ENCODE assay signal across 30 cellular contexts in genomic region chr6:128158496-128158895, GRCh38.
A peak's percentile ranks its signal among the peaks of the same experiment; 100 is the strongest.
DNase-seq lines count a peak whose midpoint lies in the region; FAIRE-seq and TF ChIP-seq lines count a peak whose summit lies in the region.
"Had no signal": no experiment of that assay in that cellular context is flagged by ENCODE, and none has a peak within 500 bp of the region (broad histone marks: within the 10 kb centered on the region; RNA-seq: fewer than 3 reads in every experiment).

No MANE protein-coding gene starts in this region.

- H3K27me3 Mint-ChIP-seq in activated T-cell treated with anti-CD3 and anti-CD28 coated beads, Interleukin-2, amount 50 U/mL, for 24 hours, result no peaks in the 10 kb centered on the region
- no peaks in the 10 kb centered on the region for H3K27me3 Mint-ChIP-seq in endothelial cell (ENCODE audit: unreplicated experiment)
- H3K27me3 Mint-ChIP-seq: activated CD4-positive, alpha-beta memory T cell treated with anti-CD3 and anti-CD28 coated beads for 36 hours; activated naive CD4-positive, alpha-beta T cell treated with anti-CD3 and anti-CD28 coated beads, Interleukin-2, amount 10 ng/mL, durations not matched to agents 7 days and 5 days; activated T-helper 17 cell treated with anti-CD3 and anti-CD28 coated beads, Interleukin-2, amount 50 U/mL, for 72 hours; effector memory CD8-positive, alpha-beta T cell; naive thymus-derived CD8-positive, alpha-beta T cell; T-helper 17 cell had no signal

- H3K9me3 ChIP-seq in endothelial cell of umbilical vein (replicated peaks; ENCODE audit: control insufficient read depth, insufficient read depth, low read length) (no peaks in the 10 kb centered on the region), stomach (no peaks in the 10 kb centered on the region)
- H3K9me3 ChIP-seq: adrenal gland, BE2C, colonic mucosa, gastrocnemius medialis, lower lobe of right lung, tibial nerve had no signal

- no peaks in the 10 kb centered on the region for H3K9me1 ChIP-seq in endothelial cell of umbilical vein (replicated peaks; ENCODE audit: control insufficient read depth, extremely low read depth, insufficient read depth, low read length)

- no peak overlapping the region for H2AFZ ChIP-seq in endothelial cell of umbilical vein (ENCODE audit: low read depth, low read length)
- H2AFZ ChIP-seq: hepatocyte had no signal

- TF ChIP-seq POLR2A in endothelial cell of umbilical vein (IDR thresholded peaks at IDR 0.05; ENCODE audit: low read depth, low read length) (no peak), stomach (IDR thresholded peaks at IDR 0.05) (no peak)

- DNase-seq in GM04504 (ENCODE audit: low read depth) (peak; percentile 4), RPMI7951 (ENCODE audit: low read depth) (peak; percentile 24), endothelial cell of umbilical vein (ENCODE audit: low read depth, low spot score) (peak; percentile 77), non-pigmented ciliary epithelial cell (ENCODE audit: low read depth) (peak; percentile 18), stomach (no peak), endothelial cell (ENCODE audit: low spot score) (no peak)
- no peak for DNase-seq in activated T-cell treated with anti-CD3 and anti-CD28 coated beads, Interleukin-2, amount 50 U/mL, for 24 hours
- DNase-seq: activated CD4-positive, alpha-beta memory T cell treated with anti-CD3 and anti-CD28 coated beads for 36 hours; activated CD4-positive, alpha-beta T cell treated with anti-CD3 and anti-CD28 coated beads for 1 hour; activated CD8-positive, alpha-beta memory T cell treated with anti-CD3 and anti-CD28 coated beads, Interleukin-2, amount 50 U/mL, for 48 hours; activated naive CD4-positive, alpha-beta T cell treated with anti-CD3 and anti-CD28 coated beads, Interleukin-2, amount 10 ng/mL, durations not matched to agents 7 days and 5 days; adrenal gland; BE2C; colonic mucosa; effector memory CD8-positive, alpha-beta T cell; gastrocnemius medialis; GF-D8; KG1; lower lobe of right lung; naive thymus-derived CD8-positive, alpha-beta T cell; NCI-H1417 treated with DMSO at 0.1 percent for 48 hours; NCI-H2081; NCI-H2227 treated with DMSO at 0.1 percent for 48 hours; NCI-H69; Right ventricle myocardium superior; stimulated activated CD4-positive, alpha-beta T cell treated with anti-CD3 and anti-CD28 coated beads, Interleukin-4, amount 100 ng/mL, for 24 hours; T-helper 17 cell had no signal

- H3K27ac ChIP-seq in endothelial cell of umbilical vein (ENCODE audit: insufficient read depth, low read depth, low read length) (no peak overlapping the region), stomach (no peak overlapping the region)
- H3K27ac ChIP-seq: adrenal gland, colonic mucosa, gastrocnemius medialis, hepatocyte, lower lobe of right lung, tibial nerve had no signal

- POLR2A ChIA-PET in endothelial cell of umbilical vein (lab: Charles Lee), result no interaction called here

- peaks cover 11% of the 10 kb centered on the region for H3K4me1 ChIP-seq in endothelial cell of umbilical vein (ENCODE audit: control insufficient read depth, extremely low read depth, insufficient read depth, low read length)
- no peaks in the 10 kb centered on the region for H3K4me1 ChIP-seq in stomach
- H3K4me1 ChIP-seq: adrenal gland, colonic mucosa, gastrocnemius medialis, lower lobe of right lung, tibial nerve had no signal

- H3K4me1 Mint-ChIP-seq in activated T-cell treated with anti-CD3 and anti-CD28 coated beads, Interleukin-2, amount 50 U/mL, for 24 hours (ENCODE audit: low read depth), result peaks cover 1% of the 10 kb centered on the region
- peaks cover 4% of the 10 kb centered on the region for H3K4me1 Mint-ChIP-seq in endothelial cell (ENCODE audit: unreplicated experiment)
- H3K4me1 Mint-ChIP-seq: activated naive CD4-positive, alpha-beta T cell treated with anti-CD3 and anti-CD28 coated beads, Interleukin-2, amount 10 ng/mL, durations not matched to agents 7 days and 5 days; activated T-helper 17 cell treated with anti-CD3 and anti-CD28 coated beads, Interleukin-2, amount 50 U/mL, for 72 hours had no signal

- dilution Hi-C loops in endothelial cell of umbilical vein (cut with MboI; ENCODE audit: extremely low pct_ligation_motif_present, low sequenced_read_pairs), result no loop called here

- no TSS peak for BruUV-seq in endothelial cell of umbilical vein (replicated peaks; lab: Mats Ljungman, UMichigan)

- CTCF ChIA-PET in endothelial cell of umbilical vein (lab: Charles Lee), result interaction anchor here (1.0 to 1.2 kb wide), 2 partner anchors 17 to 303 kb away, joined by 3 to 4 read pairs; no protein-coding TSS in a partner anchor

- H3K4me3 Mint-ChIP-seq in activated T-cell treated with anti-CD3 and anti-CD28 coated beads, Interleukin-2, amount 50 U/mL, for 24 hours, result no peak overlapping the region
- no peak overlapping the region for H3K4me3 Mint-ChIP-seq in endothelial cell (ENCODE audit: unreplicated experiment)
- H3K4me3 Mint-ChIP-seq: activated CD4-positive, alpha-beta memory T cell treated with anti-CD3 and anti-CD28 coated beads for 36 hours; activated naive CD4-positive, alpha-beta T cell treated with anti-CD3 and anti-CD28 coated beads, Interleukin-2, amount 10 ng/mL, durations not matched to agents 7 days and 5 days; activated T-helper 17 cell treated with anti-CD3 and anti-CD28 coated beads, Interleukin-2, amount 50 U/mL, for 72 hours; effector memory CD8-positive, alpha-beta T cell; naive thymus-derived CD8-positive, alpha-beta T cell; T-helper 17 cell had no signal

- no peaks in the 10 kb centered on the region for H4K20me1 ChIP-seq in endothelial cell of umbilical vein (replicated peaks; ENCODE audit: control insufficient read depth, extremely low read depth, insufficient read depth, low read length)

- no peak overlapping the region for H3K27ac Mint-ChIP-seq in activated T-cell treated with anti-CD3 and anti-CD28 coated beads, Interleukin-2, amount 50 U/mL, for 24 hours
- no peak overlapping the region for H3K27ac Mint-ChIP-seq in endothelial cell (ENCODE audit: unreplicated experiment)
- H3K27ac Mint-ChIP-seq: activated CD4-positive, alpha-beta memory T cell treated with anti-CD3 and anti-CD28 coated beads for 36 hours; activated naive CD4-positive, alpha-beta T cell treated with anti-CD3 and anti-CD28 coated beads, Interleukin-2, amount 10 ng/mL, durations not matched to agents 7 days and 5 days; activated T-helper 17 cell treated with anti-CD3 and anti-CD28 coated beads, Interleukin-2, amount 50 U/mL, for 72 hours; effector memory CD8-positive, alpha-beta T cell; naive thymus-derived CD8-positive, alpha-beta T cell; T-helper 17 cell had no signal

- intact Hi-C loops in endothelial cell of umbilical vein (cut with micrococcal nuclease) (no loop called here), stomach (cut with DNase I; ENCODE audit: low total_unique reads) (no loop called here)

- no peak for TF ChIP-seq EP300 in stomach (IDR thresholded peaks at IDR 0.05)

- H3K4me3 ChIP-seq in endothelial cell of umbilical vein (replicated peaks in 1 of 3; ENCODE audit: insufficient read depth in 1 of 3, low read depth in 1 of 3, low read length in 3 of 3) (no peak overlapping the region), stomach (no peak overlapping the region)
- H3K4me3 ChIP-seq: adrenal gland, colonic mucosa, gastrocnemius medialis, hepatocyte, lower lobe of right lung, tibial nerve had no signal

- H3K79me2 ChIP-seq in endothelial cell of umbilical vein (ENCODE audit: control insufficient read depth, insufficient read depth, low read length), result no peaks in the 10 kb centered on the region
- H3K79me2 ChIP-seq: hepatocyte had no signal

- no peaks in the 10 kb centered on the region for H3K9me3 Mint-ChIP-seq in activated T-cell treated with anti-CD3 and anti-CD28 coated beads, Interleukin-2, amount 50 U/mL, for 24 hours
- no peaks in the 10 kb centered on the region for H3K9me3 Mint-ChIP-seq in endothelial cell (ENCODE audit: unreplicated experiment)
- H3K9me3 Mint-ChIP-seq: activated CD4-positive, alpha-beta memory T cell treated with anti-CD3 and anti-CD28 coated beads for 36 hours; activated naive CD4-positive, alpha-beta T cell treated with anti-CD3 and anti-CD28 coated beads, Interleukin-2, amount 10 ng/mL, durations not matched to agents 7 days and 5 days; effector memory CD8-positive, alpha-beta T cell; naive thymus-derived CD8-positive, alpha-beta T cell had no signal

- H3K36me3 Mint-ChIP-seq in activated T-cell treated with anti-CD3 and anti-CD28 coated beads, Interleukin-2, amount 50 U/mL, for 24 hours (ENCODE audit: low read depth), result no peaks in the 10 kb centered on the region
- no peaks in the 10 kb centered on the region for H3K36me3 Mint-ChIP-seq in endothelial cell (ENCODE audit: low read depth, unreplicated experiment)
- H3K36me3 Mint-ChIP-seq: activated CD4-positive, alpha-beta memory T cell treated with anti-CD3 and anti-CD28 coated beads for 36 hours; activated naive CD4-positive, alpha-beta T cell treated with anti-CD3 and anti-CD28 coated beads, Interleukin-2, amount 10 ng/mL, durations not matched to agents 7 days and 5 days had no signal

- no peak for TF ChIP-seq CTCF in endothelial cell of umbilical vein (IDR thresholded peaks at IDR 0.05; ENCODE audit: extremely low read depth in 1 of 2, insufficient read depth in 1 of 2, low read depth in 1 of 2, low read length in 2 of 2)
- no peak for TF ChIP-seq CTCF in stomach (IDR thresholded peaks at IDR 0.05)
- no peak for TF ChIP-seq CTCF in endothelial cell (IDR thresholded peaks at IDR 0.05; ENCODE audit: unreplicated experiment)

- peak overlapping the region; percentile 16 for H3K9ac ChIP-seq in endothelial cell of umbilical vein (replicated peaks; ENCODE audit: extremely low read depth, insufficient read depth, low read length)

- H3K4me2 ChIP-seq in endothelial cell of umbilical vein (ENCODE audit: insufficient read depth, low read length), result peak overlapping the region; percentile 38
- H3K4me2 ChIP-seq: hepatocyte had no signal

- WGBS in stomach, 5 donors, result 64 to 74% (median 72%) methylated on average over 4 of the region's 4 CpGs

- peak; percentile 60 for FAIRE-seq in endothelial cell of umbilical vein (lab: Jason Lieb, UNC)

- H3K36me3 ChIP-seq in endothelial cell of umbilical vein (ENCODE audit: control insufficient read depth in 2 of 2, extremely low read depth in 1 of 2, insufficient read depth in 2 of 2, low read length in 2 of 2) (no peaks in the 10 kb centered on the region), stomach (no peaks in the 10 kb centered on the region)
- H3K36me3 ChIP-seq: adrenal gland, BE2C, colonic mucosa, gastrocnemius medialis, lower lobe of right lung, tibial nerve had no signal

- H3K27me3 ChIP-seq in endothelial cell of umbilical vein (ENCODE audit: control insufficient read depth in 2 of 2, insufficient read depth in 2 of 2, low read length in 2 of 2) (no peaks in the 10 kb centered on the region), stomach (no peaks in the 10 kb centered on the region)
- H3K27me3 ChIP-seq: adrenal gland, BE2C, colonic mucosa, gastrocnemius medialis, hepatocyte, tibial nerve had no signal

TF ChIP-seq in endothelial cell of umbilical vein, 7 proteins besides CTCF, POLR2A, EP300 and RAD21 (continues in another document):
- TF ChIP-seq GATA2 (IDR thresholded peaks at IDR 0.05; ENCODE audit: insufficient read depth, insufficient read length, low read depth, low read length) (peak; percentile 37), POLR2AphosphoS5 (IDR thresholded peaks at IDR 0.05; ENCODE audit: insufficient read depth, low read depth, low read length) (peak; percentile 34)

Comparison
In these comparisons a context has a peak if more than half of its experiments do, and no peak if none do; other contexts are left out.
1. DNase-seq: peak in GM04504 (single experiment), RPMI7951 (single experiment), endothelial cell of umbilical vein (single experiment) and non-pigmented ciliary epithelial cell (single experiment); none in stomach (single experiment), activated T-cell treated with anti-CD3 and anti-CD28 coated beads, Interleukin-2, amount 50 U/mL, for 24 hours (single experiment) and endothelial cell (single experiment).